In genomic region chr6:15254074-15254975, GRCh38 we compare ENCODE assay signal across 8 cellular contexts. TPM values are rescaled to one million over a fixed set of nuclear protein-coding genes. Genes with fewer than 3 reads are reported as not detected.
A peak's percentile ranks its signal among the peaks of the same experiment; 100 is the strongest.
DNase-seq lines count a peak whose midpoint lies in the region; ATAC-seq and TF ChIP-seq lines count a peak whose summit lies in the region.

No MANE protein-coding gene starts in this region.

- no peaks in the 10 kb centered on the region for H3K9me3 Mint-ChIP-seq in CD8-positive, alpha-beta T cell
- no peaks in the 10 kb centered on the region for H3K9me3 Mint-ChIP-seq in chondrocyte (ENCODE audit: low read depth)
- H3K9me3 Mint-ChIP-seq in stimulated activated memory B cell treated with anti-CD40 and anti-IgM and Interleukin-4, amounts not matched to agents 10 μg/mL and 1 μg/mL and 100 μg/mL, for 72 hours, result no peaks in the 10 kb centered on the region

- H3K36me3 Mint-ChIP-seq in CD8-positive, alpha-beta T cell, result peaks cover 6% of the 10 kb centered on the region
- no peaks in the 10 kb centered on the region for H3K36me3 Mint-ChIP-seq in chondrocyte (ENCODE audit: low read depth)
- H3K36me3 Mint-ChIP-seq in stimulated activated memory B cell treated with anti-CD40 and anti-IgM and Interleukin-4, amounts not matched to agents 10 μg/mL and 1 μg/mL and 100 μg/mL, for 72 hours, result peaks cover 12% of the 10 kb centered on the region

- ATAC-seq in CD8-positive, alpha-beta T cell, result no peak
- ATAC-seq in GM19452 (IDR thresholded peaks at IDR 0.05; ENCODE audit: unreplicated experiment), result peak; percentile 41
- peak; percentile 79 for ATAC-seq in stimulated activated memory B cell treated with anti-CD40 and anti-IgM and Interleukin-4, amounts not matched to agents 10 μg/mL and 1 μg/mL and 100 μg/mL, for 72 hours
- ATAC-seq in gastroesophageal sphincter, result no peak

- TF ChIP-seq CTCF in CD8-positive, alpha-beta T cell (IDR thresholded peaks at IDR 0.05), result no peak
- TF ChIP-seq CTCF in chondrocyte (IDR thresholded peaks at IDR 0.05) (peak; percentile 74), gastroesophageal sphincter (IDR thresholded peaks at IDR 0.05) (no peak)

- H3K4me1 Mint-ChIP-seq in CD8-positive, alpha-beta T cell (ENCODE audit: low read depth), result peaks cover 94% of the 10 kb centered on the region
- peaks cover 56% of the 10 kb centered on the region for H3K4me1 Mint-ChIP-seq in chondrocyte (ENCODE audit: low read depth)
- H3K4me1 Mint-ChIP-seq in stimulated activated memory B cell treated with anti-CD40 and anti-IgM and Interleukin-4, amounts not matched to agents 10 μg/mL and 1 μg/mL and 100 μg/mL, for 72 hours, result peaks cover 100% of the 10 kb centered on the region

- no peaks in the 10 kb centered on the region for H3K27me3 Mint-ChIP-seq in CD8-positive, alpha-beta T cell (ENCODE audit: low read depth)
- H3K27me3 Mint-ChIP-seq in chondrocyte (ENCODE audit: low read depth), result no peaks in the 10 kb centered on the region
- H3K27me3 Mint-ChIP-seq in stimulated activated memory B cell treated with anti-CD40 and anti-IgM and Interleukin-4, amounts not matched to agents 10 μg/mL and 1 μg/mL and 100 μg/mL, for 72 hours, result no peaks in the 10 kb centered on the region

- intact Hi-C loops in CD8-positive, alpha-beta T cell (cut with DNase I, micrococcal nuclease), result loop anchor here in 1 of 2 experiments (5.0 kb wide), 1 partner anchor 1137 kb away; the partner anchor contains the start of gene CD83

- POLR2A ChIA-PET in CD8-positive, alpha-beta T cell (lab: Charles Lee), result interaction anchor here (0.9 kb wide), 1 partner anchor 13 kb away, joined by 4 read pairs; no protein-coding TSS in a partner anchor

- peaks cover 72% of the 10 kb centered on the region for H3K4me1 ChIP-seq in CD8-positive, alpha-beta T cell (ENCODE audit: insufficient read depth, low read length)
- peaks cover 4 to 72% (median 14%) of the 10 kb centered on the region in 3 donors for H3K4me1 ChIP-seq in gastroesophageal sphincter

- H3K36me3 ChIP-seq in CD8-positive, alpha-beta T cell (ENCODE audit: insufficient read depth, low read length), result no peaks in the 10 kb centered on the region
- no peaks in the 10 kb centered on the region for H3K36me3 ChIP-seq in gastroesophageal sphincter

- H3K27ac ChIP-seq in CD8-positive, alpha-beta T cell (ENCODE audit: low read depth, low read length), result no peak overlapping the region
- no peak overlapping the region for H3K27ac ChIP-seq in gastroesophageal sphincter

- no peak overlapping the region for H3K4me3 Mint-ChIP-seq in CD8-positive, alpha-beta T cell
- H3K4me3 Mint-ChIP-seq in chondrocyte (ENCODE audit: unreplicated experiment), result no peak overlapping the region
- H3K4me3 Mint-ChIP-seq in stimulated activated memory B cell treated with anti-CD40 and anti-IgM and Interleukin-4, amounts not matched to agents 10 μg/mL and 1 μg/mL and 100 μg/mL, for 72 hours, result peak overlapping the region; percentile 57

- 86 to 88% methylated on average over 5 to 9 of the region's 14 CpGs for WGBS in gastroesophageal sphincter (ENCODE audit: low coverage in 1 of 2), 2 donors

- DNase-seq in CD8-positive, alpha-beta T cell, result no peak
- DNase-seq in M059J (ENCODE audit: low read depth) (peak; percentile 58), chondrocyte (ENCODE audit: low spot score) (no peak), COLO829 (ENCODE audit: low spot score) (no peak), UCSD-AML1 (lab: John Stamatoyannopoulos, UW; ENCODE audit: unreplicated experiment) (no peak)

- CTCF ChIA-PET in CD8-positive, alpha-beta T cell (lab: Charles Lee), result interaction anchor here (1.1 kb wide), 1 partner anchor 368 kb away, joined by 4 read pairs; no protein-coding TSS in a partner anchor

- no peak for TF ChIP-seq EP300 in gastroesophageal sphincter (IDR thresholded peaks at IDR 0.05)

- no peaks in the 10 kb centered on the region for H3K9me3 ChIP-seq in CD8-positive, alpha-beta T cell (ENCODE audit: low read length)
- H3K9me3 ChIP-seq in gastroesophageal sphincter, result no peaks in the 10 kb centered on the region

- H3K4me3 ChIP-seq in CD8-positive, alpha-beta T cell (ENCODE audit: low read depth, low read length), result no peak overlapping the region
- no peak overlapping the region for H3K4me3 ChIP-seq in gastroesophageal sphincter

- no peaks in the 10 kb centered on the region for H3K27me3 ChIP-seq in CD8-positive, alpha-beta T cell (ENCODE audit: insufficient read depth, low read length)
- H3K27me3 ChIP-seq in gastroesophageal sphincter, result no peaks in the 10 kb centered on the region

- no peak for TF ChIP-seq POLR2A in gastroesophageal sphincter (IDR thresholded peaks at IDR 0.05)

- peak overlapping the region; percentile 71 for H3K27ac Mint-ChIP-seq in CD8-positive, alpha-beta T cell
- peak overlapping the region; percentile 42 for H3K27ac Mint-ChIP-seq in chondrocyte (ENCODE audit: unreplicated experiment)
- peak overlapping the region; percentile 83 for H3K27ac Mint-ChIP-seq in stimulated activated memory B cell treated with anti-CD40 and anti-IgM and Interleukin-4, amounts not matched to agents 10 μg/mL and 1 μg/mL and 100 μg/mL, for 72 hours

RNA-seq across cellular contexts. Expression of gene JARID2, which starts 8.5 kb away (rescaled TPM):
- 10 to 100 TPM; 30.6 to 31.2 TPM for total RNA-seq in CD8-positive, alpha-beta T cell
- 9.0 and 17.6 TPM in 2 replicates for total RNA-seq in M059J (2014; rRNA removed; shearing (Covaris generic))
- 7.7 to 10.2 TPM (median 9.9 TPM) in 3 replicates for total RNA-seq in chondrocyte
- 10 to 100 TPM in 1 of 4 donors, 1 to 10 TPM in 3; 6.8 to 12.3 (median 8.5) TPM for total RNA-seq in gastroesophageal sphincter

Comparison
In these comparisons a context has a peak if more than half of its experiments do, and no peak if none do; other contexts are left out.
1. ATAC-seq: peak in GM19452 (single experiment) and stimulated activated memory B cell treated with anti-CD40 and anti-IgM and Interleukin-4, amounts not matched to agents 10 μg/mL and 1 μg/mL and 100 μg/mL, for 72 hours (single experiment); none in CD8-positive, alpha-beta T cell (single experiment) and gastroesophageal sphincter (single experiment).
2. Peak in every context shown above with its lines, with median percentiles within 50 percentile points of each other: H3K27ac Mint-ChIP-seq.